ENCODE assay signal across 9 cellular contexts in genomic region chr13:30905932-30906383, GRCh38. TPM values are rescaled to one million over a fixed set of nuclear protein-coding genes. Genes with fewer than 3 reads are reported as not detected.
A peak's percentile ranks its signal among the peaks of the same experiment; 100 is the strongest.
DNase-seq lines count a peak whose midpoint lies in the region; ATAC-seq and TF ChIP-seq lines count a peak whose summit lies in the region.
"Had no signal": no experiment of that assay in that cellular context is flagged by ENCODE, and none has a peak within 500 bp of the region (broad histone marks: within the 10 kb centered on the region; RNA-seq: fewer than 3 reads in every experiment).

TSS of gene MEDAG (plus strand) at chr13:30906271. CDS start at chr13:30906516, 245 bp downstream.

- H3K27me3 ChIP-seq in BLaER1 (no peaks in the 10 kb centered on the region), mammary epithelial cell (ENCODE audit: insufficient read depth, low read length) (peaks cover 12% of the 10 kb centered on the region), hepatocyte (no peaks in the 10 kb centered on the region), prostate gland (replicated peaks; ENCODE audit: insufficient read depth) (peaks cover 14% of the 10 kb centered on the region)

- dilution Hi-C loops in mammary epithelial cell (cut with HindIII; ENCODE audit: low sequenced_read_pairs): no loop called here

- CTCF ChIA-PET in mammary epithelial cell (lab: Charles Lee; ENCODE audit: low non-redundant PET): no interaction called here

- no peaks in the 10 kb centered on the region for H3K9me2 ChIP-seq in hepatocyte (replicated peaks; ENCODE audit: insufficient read depth)

- in situ Hi-C loops in mammary epithelial cell (cut with MboI; ENCODE audit: low sequenced_read_pairs in 2 of 2): no loop called here

- H3K36me3 ChIP-seq in BLaER1: no peaks in the 10 kb centered on the region
- H3K36me3 ChIP-seq in mammary epithelial cell (ENCODE audit: insufficient read depth, low read length): no peaks in the 10 kb centered on the region
- no peaks in the 10 kb centered on the region for H3K36me3 ChIP-seq in hepatocyte (replicated peaks; ENCODE audit: insufficient read depth, low read depth)
- H3K36me3 ChIP-seq in prostate gland: no peaks in the 10 kb centered on the region

- H2AFZ ChIP-seq in mammary epithelial cell (ENCODE audit: low read depth, low read length): peak within 1 kb of the TSS; percentile 56
- H2AFZ ChIP-seq in hepatocyte: no peak within 1 kb of the TSS

- no peaks in the 10 kb centered on the region for H3K9me3 Mint-ChIP-seq in activated T-helper 1 cell treated with anti-CD3 and anti-CD28 coated beads, Interleukin-12 subunit alpha, Interleukin-12 subunit beta, Interleukin-2, Interleukin-4 antibody, amounts not matched to agents 30 ng/mL and 10 ng/mL and 1 ng/mL, durations not matched to agents 14 hours and 24 hours and 36 hours

- no peaks in the 10 kb centered on the region for H3K4me1 Mint-ChIP-seq in activated T-helper 1 cell treated with anti-CD3 and anti-CD28 coated beads, Interleukin-12 subunit alpha, Interleukin-12 subunit beta, Interleukin-2, Interleukin-4 antibody, amounts not matched to agents 30 ng/mL and 10 ng/mL and 1 ng/mL, durations not matched to agents 14 hours and 24 hours and 36 hours (ENCODE audit: low read depth)

- BruUV-seq in mammary epithelial cell (replicated peaks; lab: Mats Ljungman, UMichigan): no TSS peak

- 0 out of 2 replicates have a peak within 1 kb of the TSS, but pooled peaks have one; percentile 52 for H3K4me2 ChIP-seq in BLaER1
- H3K4me2 ChIP-seq in mammary epithelial cell (ENCODE audit: insufficient read depth, low read depth, low read length): peak within 1 kb of the TSS; percentile 70
- peak within 1 kb of the TSS; percentile 25 for H3K4me2 ChIP-seq in hepatocyte

- DNase-seq in mammary epithelial cell (no peak), hepatocyte (ENCODE audit: low spot score) (no peak), prostate gland (ENCODE audit: low spot score) (no peak), NCI-H1417 treated with DMSO at 0.1 percent for 48 hours (lab: John Stamatoyannopoulos, UW) (no peak), NCI-H1105 (lab: John Stamatoyannopoulos, UW) (no peak)
- no peak for DNase-seq in activated T-helper 1 cell treated with anti-CD3 and anti-CD28 coated beads, Interleukin-12 subunit alpha, Interleukin-12 subunit beta, Interleukin-2, Interleukin-4 antibody, amounts not matched to agents 30 ng/mL and 10 ng/mL and 1 ng/mL, durations not matched to agents 14 hours and 24 hours and 36 hours (ENCODE audit: low spot score)

- intact Hi-C loops in mammary epithelial cell (cut with micrococcal nuclease): no loop called here
- intact Hi-C loops in prostate gland (cut with DNase I): no loop called here
- intact Hi-C loops in activated T-helper 1 cell treated with anti-CD3 and anti-CD28 coated beads, Interleukin-12 subunit alpha, Interleukin-12 subunit beta, Interleukin-2, Interleukin-4 antibody, amounts not matched to agents 30 ng/mL and 10 ng/mL and 1 ng/mL, durations not matched to agents 14 hours and 24 hours and 36 hours (cut with micrococcal nuclease): no loop called here

- H3K27ac Mint-ChIP-seq in activated T-helper 1 cell treated with anti-CD3 and anti-CD28 coated beads, Interleukin-12 subunit alpha, Interleukin-12 subunit beta, Interleukin-2, Interleukin-4 antibody, amounts not matched to agents 30 ng/mL and 10 ng/mL and 1 ng/mL, durations not matched to agents 14 hours and 24 hours and 36 hours: no peak within 1 kb of the TSS
- H3K27ac Mint-ChIP-seq: CD14-positive monocyte had no signal

- H3K36me3 Mint-ChIP-seq in activated T-helper 1 cell treated with anti-CD3 and anti-CD28 coated beads, Interleukin-12 subunit alpha, Interleukin-12 subunit beta, Interleukin-2, Interleukin-4 antibody, amounts not matched to agents 30 ng/mL and 10 ng/mL and 1 ng/mL, durations not matched to agents 14 hours and 24 hours and 36 hours (ENCODE audit: low read depth): peaks cover 1% of the 10 kb centered on the region

- H3K4me3 ChIP-seq in BLaER1: no peak within 1 kb of the TSS
- peak within 1 kb of the TSS in 1 of 3 experiments; percentile 32 for H3K4me3 ChIP-seq in mammary epithelial cell (replicated peaks in 1 of 3; ENCODE audit: insufficient read depth in 1 of 3, low read depth in 2 of 3, low read length in 3 of 3)
- no peak within 1 kb of the TSS for H3K4me3 ChIP-seq in hepatocyte
- H3K4me3 ChIP-seq in prostate gland: peak within 1 kb of the TSS; percentile 13 to 21

- WGBS in mammary epithelial cell (ENCODE audit: low coverage, missing lambda C conversion rate): no CpG with 5 or more reads among the region's 35 CpGs
- 98% methylated on average over 27 of the region's 35 CpGs for WGBS in hepatocyte (ENCODE audit: low lambda C conversion rate, missing lambda C conversion rate)
- 39% methylated on average over 10 of the region's 35 CpGs for WGBS in prostate gland

- TF ChIP-seq POLR2A in prostate gland (IDR thresholded peaks at IDR 0.05): no peak

- H3K9me3 ChIP-seq in BLaER1 (peaks cover 16% of the 10 kb centered on the region), mammary epithelial cell (replicated peaks; ENCODE audit: insufficient read depth, low read length) (no peaks in the 10 kb centered on the region), hepatocyte (ENCODE audit: low read depth) (no peaks in the 10 kb centered on the region), prostate gland (no peaks in the 10 kb centered on the region)

- H3K4me1 ChIP-seq in BLaER1 (peaks cover 22% of the 10 kb centered on the region), mammary epithelial cell (ENCODE audit: insufficient read depth, low read length) (peaks cover 21% of the 10 kb centered on the region), hepatocyte (ENCODE audit: insufficient read depth) (peaks cover 22% of the 10 kb centered on the region), prostate gland (replicated peaks) (peaks cover 2% of the 10 kb centered on the region)

- H4K20me1 ChIP-seq in BLaER1 (no peaks in the 10 kb centered on the region), mammary epithelial cell (ENCODE audit: insufficient read depth, low read length) (no peaks in the 10 kb centered on the region), hepatocyte (ENCODE audit: insufficient read depth, poor library complexity, severe bottlenecking) (no peaks in the 10 kb centered on the region)

- H3K9ac ChIP-seq in BLaER1 (no peak within 1 kb of the TSS), mammary epithelial cell (ENCODE audit: insufficient read depth, low read length) (no peak within 1 kb of the TSS)

- no peak for ATAC-seq in HG03565 (IDR thresholded peaks at IDR 0.05; ENCODE audit: unreplicated experiment)

- peaks cover 59% of the 10 kb centered on the region for H3K27me3 Mint-ChIP-seq in activated T-helper 1 cell treated with anti-CD3 and anti-CD28 coated beads, Interleukin-12 subunit alpha, Interleukin-12 subunit beta, Interleukin-2, Interleukin-4 antibody, amounts not matched to agents 30 ng/mL and 10 ng/mL and 1 ng/mL, durations not matched to agents 14 hours and 24 hours and 36 hours (ENCODE audit: insufficient read depth)

- TF ChIP-seq CTCF in mammary epithelial cell (conservative IDR thresholded peaks at IDR 0.05 in 1 of 2, IDR thresholded peaks at IDR 0.05 in 1 of 2; ENCODE audit: extremely low read depth in 1 of 2, insufficient read depth in 1 of 2, low read depth in 1 of 2, low read length in 2 of 2): no peak
- TF ChIP-seq CTCF in hepatocyte (IDR thresholded peaks at IDR 0.05; ENCODE audit: poor library complexity): no peak
- no peak for TF ChIP-seq CTCF in prostate gland (IDR thresholded peaks at IDR 0.05)

- no peaks in the 10 kb centered on the region for H3K79me2 ChIP-seq in mammary epithelial cell (ENCODE audit: insufficient read depth, low read length)
- H3K79me2 ChIP-seq in hepatocyte: no peaks in the 10 kb centered on the region

- no peak within 1 kb of the TSS for H3K4me3 Mint-ChIP-seq in activated T-helper 1 cell treated with anti-CD3 and anti-CD28 coated beads, Interleukin-12 subunit alpha, Interleukin-12 subunit beta, Interleukin-2, Interleukin-4 antibody, amounts not matched to agents 30 ng/mL and 10 ng/mL and 1 ng/mL, durations not matched to agents 14 hours and 24 hours and 36 hours

- no peak within 1 kb of the TSS for H3K27ac ChIP-seq in BLaER1
- no peak within 1 kb of the TSS for H3K27ac ChIP-seq in mammary epithelial cell (ENCODE audit: insufficient read depth, low read depth, low read length)
- no peak within 1 kb of the TSS for H3K27ac ChIP-seq in hepatocyte
- no peak within 1 kb of the TSS for H3K27ac ChIP-seq in prostate gland

RNA-seq across cellular contexts. Expression of gene MEDAG, which starts in this region (rescaled TPM):
- under 1 TPM in 1 of 2 donors, not detected in 1; 0.33 TPM for total RNA-seq in mammary epithelial cell
- 0.08 TPM for polyA plus RNA-seq in mammary epithelial cell
- polyA minus RNA-seq in mammary epithelial cell: not detected
- 0.03 TPM in 1 of 2 replicates, not detected in the other for total RNA-seq in hepatocyte
- polyA plus RNA-seq in hepatocyte: 0.28 and 0.30 TPM in 2 replicates
- total RNA-seq in prostate gland: 10 to 100 TPM in 1 of 2 donors, under 1 TPM in 1; 0.23 to 13.0 TPM
- total RNA-seq in activated T-helper 1 cell treated with anti-CD3 and anti-CD28 coated beads, Interleukin-12 subunit alpha, Interleukin-12 subunit beta, Interleukin-2, Interleukin-4 antibody, amounts not matched to agents 30 ng/mL and 10 ng/mL and 1 ng/mL, durations not matched to agents 14 hours and 24 hours and 36 hours: not detected in 2 replicates
- polyA plus RNA-seq: CD14-positive monocyte had no signal

Comparison
In these comparisons a context has a peak if more than half of its experiments do, and no peak if none do; other contexts are left out.
1. H3K4me3 ChIP-seq: peak in prostate gland (2 of 2); none in BLaER1 (single experiment) and hepatocyte (single experiment).
2. Peak in every context shown above with its lines, with median percentiles within 50 percentile points of each other: H3K4me2 ChIP-seq.